In the genomic region with DNA sequence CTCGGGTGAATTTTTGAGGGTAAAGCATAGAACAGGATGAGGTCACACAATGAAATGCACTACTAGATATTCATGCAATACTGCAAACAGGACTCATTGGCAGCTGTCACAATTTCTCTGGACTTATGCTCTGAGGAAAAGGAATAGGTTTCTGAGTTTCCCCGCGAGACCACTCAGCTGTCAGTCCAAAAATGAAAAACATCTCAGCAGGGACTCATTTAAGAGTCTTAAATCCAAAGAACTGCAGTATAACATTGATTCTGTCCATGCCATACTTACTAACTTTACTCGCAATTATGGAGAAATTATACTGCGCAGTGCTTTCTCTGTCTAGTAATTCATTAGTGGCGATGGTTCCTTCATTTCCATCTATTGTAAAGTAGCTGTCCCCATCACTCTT, we compare ENCODE assay signal across 5 cellular contexts.
"Had no signal": no experiment of that assay in that cellular context is flagged by ENCODE, and none has a peak within 500 bp of the region (broad histone marks: within the 10 kb centered on the region; RNA-seq: fewer than 3 reads in every experiment).

No MANE protein-coding gene starts in this region.

- H3K4me3 ChIP-seq: GM23338, K562 had no signal

- H3K4me2 ChIP-seq: GM23338 had no signal

- H2AFZ ChIP-seq: GM23338 had no signal

- DNase-seq: H9, HCEC 1CT, IMR-90 had no signal
